ENCODE assay signal across 8 cellular contexts in genomic region chr12:65556676-65557424, GRCh38.
DNase-seq lines count a peak whose midpoint lies in the region; TF ChIP-seq lines count a peak whose summit lies in the region.

No MANE protein-coding gene starts in this region.

- intact Hi-C loops in prostate gland (cut with DNase I), result loop anchor here (5.0 kb wide), 1 partner anchor 530 kb away; no protein-coding TSS in a partner anchor

- H3K36me3 ChIP-seq in GM23248 (ENCODE audit: low read depth), result no peaks in the 10 kb centered on the region
- peaks cover 5 to 47% of the 10 kb centered on the region in 2 experiments for H3K36me3 ChIP-seq in SK-N-SH (replicated peaks in 1 of 2; ENCODE audit: control insufficient read depth in 1 of 2, insufficient read depth in 2 of 2, low read length in 1 of 2)
- H3K36me3 ChIP-seq in cardiac muscle cell, result no peaks in the 10 kb centered on the region
- H3K36me3 ChIP-seq in prostate gland, result no peaks in the 10 kb centered on the region

- H3K27ac ChIP-seq in GM23248 (peak overlapping the region; percentile 11; the same call in 1 of the 2 replicates), SK-N-SH (ENCODE audit: low read depth in 2 of 2, low read length in 1 of 2) (peak overlapping the region in 1 of 2 experiments; percentile 50; a peak in 1 of 4 replicates), cardiac muscle cell (no peak overlapping the region), prostate gland (no peak overlapping the region)

- H3K4me3 Mint-ChIP-seq in activated naive CD8-positive, alpha-beta T cell treated with anti-CD3 and anti-CD28 coated beads for 36 hours, result no peak overlapping the region

- H3K9me2 ChIP-seq in GM23248 (ENCODE audit: insufficient read depth) (peaks cover 3% of the 10 kb centered on the region; the same call in 1 of the 2 replicates), SK-N-SH (no peaks in the 10 kb centered on the region)

- 26 to 30% methylated on average over 22 of the region's 22 CpGs for WGBS in GM23248 (ENCODE audit: low coverage in 1 of 2, low lambda C conversion rate in 2 of 2, missing lambda C conversion rate in 2 of 2), 2 experiments
- 45% methylated on average over 22 of the region's 22 CpGs for WGBS in SK-N-SH (ENCODE audit: low lambda C conversion rate)
- WGBS in prostate gland, result 27% methylated on average over 22 of the region's 22 CpGs

- no peaks in the 10 kb centered on the region for H3K27me3 ChIP-seq in GM23248 (replicated peaks; ENCODE audit: insufficient read depth)
- no peaks in the 10 kb centered on the region for H3K27me3 ChIP-seq in SK-N-SH (ENCODE audit: insufficient read depth)
- no peaks in the 10 kb centered on the region for H3K27me3 ChIP-seq in cardiac muscle cell
- H3K27me3 ChIP-seq in prostate gland (replicated peaks; ENCODE audit: insufficient read depth), result no peaks in the 10 kb centered on the region

- H3K4me2 ChIP-seq in GM23248 (ENCODE audit: unreplicated experiment) (no peak overlapping the region), SK-N-SH (no peak overlapping the region)

- in situ Hi-C loops in GM23248 (cut with MboI), result no loop called here

- H3K4me1 ChIP-seq in GM23248 (ENCODE audit: insufficient read depth), result peaks cover 40% of the 10 kb centered on the region
- peaks cover 0 to 7% of the 10 kb centered on the region in 2 experiments; a peak in 1 of 4 replicates for H3K4me1 ChIP-seq in SK-N-SH (ENCODE audit: control insufficient read depth in 1 of 2, insufficient read depth in 2 of 2, low read depth in 1 of 2, low read length in 1 of 2)
- no peaks in the 10 kb centered on the region for H3K4me1 ChIP-seq in cardiac muscle cell (ENCODE audit: low read depth)
- no peaks in the 10 kb centered on the region for H3K4me1 ChIP-seq in prostate gland (replicated peaks)

- no peak for TF ChIP-seq POLR2A in prostate gland (IDR thresholded peaks at IDR 0.05)

- no peaks in the 10 kb centered on the region for H4K20me1 ChIP-seq in GM23248 (ENCODE audit: insufficient read depth)
- no peaks in the 10 kb centered on the region for H4K20me1 ChIP-seq in SK-N-SH (ENCODE audit: insufficient read depth)

- CTCF ChIA-PET in SK-N-SH (lab: Yijun Ruan, JAX), result interaction anchor here (0.6 to 1.9 kb wide), 20 partner anchors 10 to 665 kb away, joined by 3 to 15 read pairs (median 4); no protein-coding TSS in a partner anchor

- TF ChIP-seq CTCF in SK-N-SH (IDR thresholded peaks at IDR 0.05) (peak; percentile 77), cardiac muscle cell (IDR thresholded peaks at IDR 0.05; ENCODE audit: low read depth, low read length) (peak; percentile 89), prostate gland (IDR thresholded peaks at IDR 0.05) (peak; percentile 67 to 90 (median 86))

- peaks cover 28% of the 10 kb centered on the region for H3K27me3 Mint-ChIP-seq in activated naive CD8-positive, alpha-beta T cell treated with anti-CD3 and anti-CD28 coated beads for 36 hours

- H3K79me2 ChIP-seq in GM23248 (ENCODE audit: insufficient read depth) (no peaks in the 10 kb centered on the region), SK-N-SH (ENCODE audit: insufficient read depth) (peaks cover 4% of the 10 kb centered on the region; the same call in 1 of the 2 replicates)

- peak overlapping the region; percentile 87 for H2AFZ ChIP-seq in GM23248
- peak overlapping the region; percentile 16; the same call in 1 of the 2 replicates for H2AFZ ChIP-seq in SK-N-SH (ENCODE audit: low read depth)

- peak; percentile 85 for DNase-seq in GM03348 (ENCODE audit: low spot score)
- peak; percentile 94 for DNase-seq in GM23248
- DNase-seq in LoVo (ENCODE audit: low spot score), result peak; percentile 92
- peak; percentile 68 for DNase-seq in SK-N-SH
- DNase-seq in activated naive CD8-positive, alpha-beta T cell treated with anti-CD3 and anti-CD28 coated beads for 36 hours, result peak; percentile 64
- peak; percentile 88 to 89 for DNase-seq in cardiac muscle cell (ENCODE audit: low read depth in 1 of 2, low spot score in 1 of 2)
- peak; percentile 74 for DNase-seq in prostate gland (ENCODE audit: low spot score)
- DNase-seq in OCI-M2 (lab: John Stamatoyannopoulos, UW; ENCODE audit: unreplicated experiment), result no peak

- H3K4me3 ChIP-seq in GM23248 (no peak overlapping the region), SK-N-SH (ENCODE audit: low read depth in 2 of 2, low read length in 1 of 2) (no peak overlapping the region), cardiac muscle cell (no peak overlapping the region), prostate gland (no peak overlapping the region)

- POLR2A ChIA-PET in SK-N-SH (lab: Yijun Ruan, JAX), result no interaction called here

- H3K9me3 Mint-ChIP-seq in activated naive CD8-positive, alpha-beta T cell treated with anti-CD3 and anti-CD28 coated beads for 36 hours, result no peaks in the 10 kb centered on the region

- no peak overlapping the region for H3K27ac Mint-ChIP-seq in activated naive CD8-positive, alpha-beta T cell treated with anti-CD3 and anti-CD28 coated beads for 36 hours

- peaks cover 8% of the 10 kb centered on the region for H3K4me1 Mint-ChIP-seq in activated naive CD8-positive, alpha-beta T cell treated with anti-CD3 and anti-CD28 coated beads for 36 hours

- H3K36me3 Mint-ChIP-seq in activated naive CD8-positive, alpha-beta T cell treated with anti-CD3 and anti-CD28 coated beads for 36 hours, result no peaks in the 10 kb centered on the region

- H3K9ac ChIP-seq in GM23248 (no peak overlapping the region), SK-N-SH (no peak overlapping the region)

- TF ChIP-seq RAD21 in SK-N-SH (IDR thresholded peaks at IDR 0.05; ENCODE audit: low read length), result peak; percentile 74

- no peak for TF ChIP-seq EP300 in SK-N-SH (IDR thresholded peaks at IDR 0.05; ENCODE audit: borderline replicate concordance in 1 of 2, low read depth in 1 of 2, low read length in 1 of 2)

- H3K9me3 ChIP-seq in GM23248 (ENCODE audit: low read depth) (no peaks in the 10 kb centered on the region), SK-N-SH (no peaks in the 10 kb centered on the region), cardiac muscle cell (ENCODE audit: low read depth) (no peaks in the 10 kb centered on the region), prostate gland (no peaks in the 10 kb centered on the region)

- H3F3A ChIP-seq in GM23248 (ENCODE audit: insufficient read depth), result 0 out of 2 replicates have a peak, but pooled peaks cover 10% of the 10 kb centered on the region
- peaks cover 19% of the 10 kb centered on the region for H3F3A ChIP-seq in SK-N-SH (replicated peaks; ENCODE audit: insufficient read depth)

TF ChIP-seq in SK-N-SH, 30 proteins besides CTCF, POLR2A, EP300 and RAD21:
- TF ChIP-seq YY1 (IDR thresholded peaks at IDR 0.05; ENCODE audit: low read depth), result peak; percentile 64
- TF ChIP-seq SMC3 (IDR thresholded peaks at IDR 0.05; ENCODE audit: low read depth, low read length), result peak; percentile 88
- no peak for TF ChIP-seq MEF2A (IDR thresholded peaks at IDR 0.05; ENCODE audit: borderline replicate concordance, low read depth)
- no peak for TF ChIP-seq JUND (IDR thresholded peaks at IDR 0.05)
- no peak for TF ChIP-seq RXRA (IDR thresholded peaks at IDR 0.05; ENCODE audit: borderline replicate concordance, low read depth)
- TF ChIP-seq IRF3 (IDR thresholded peaks at IDR 0.05; ENCODE audit: low read depth, low read length), result no peak
- TF ChIP-seq TEAD4 (IDR thresholded peaks at IDR 0.05; ENCODE audit: borderline replicate concordance, insufficient read depth), result no peak
- TF ChIP-seq FOXJ3 (CRISPR knock-in tag; IDR thresholded peaks at IDR 0.05), result no peak
